22 cellular contexts compared by ENCODE assay signal in genomic region chr6:28764014-28764723, GRCh38.
A peak's percentile ranks its signal among the peaks of the same experiment; 100 is the strongest.
DNase-seq lines count a peak whose midpoint lies in the region; ATAC-seq and TF ChIP-seq lines count a peak whose summit lies in the region.
"Had no signal": no experiment of that assay in that cellular context is flagged by ENCODE, and none has a peak within 500 bp of the region (broad histone marks: within the 10 kb centered on the region; RNA-seq: fewer than 3 reads in every experiment).

No MANE protein-coding gene starts in this region.

- no peaks in the 10 kb centered on the region for H3K36me3 ChIP-seq in Peyer's patch
- H3K36me3 ChIP-seq: BLaER1, cardiac muscle cell, right lobe of liver had no signal

- no peak overlapping the region for H3K4me3 ChIP-seq in Peyer's patch
- H3K4me3 ChIP-seq: BLaER1, dorsolateral prefrontal cortex, right lobe of liver had no signal

- ATAC-seq in HG03565 (IDR thresholded peaks at IDR 0.05; ENCODE audit: unreplicated experiment) (no peak), GM21825 (IDR thresholded peaks at IDR 0.05; ENCODE audit: unreplicated experiment) (no peak)
- ATAC-seq: left lobe of liver, right lobe of liver had no signal

- TF ChIP-seq CTCF in Peyer's patch (IDR thresholded peaks at IDR 0.05) = no peak

- no peaks in the 10 kb centered on the region for H3K9me3 ChIP-seq in Peyer's patch
- H3K9me3 ChIP-seq: right lobe of liver had no signal

- no peak for TF ChIP-seq POLR2A in Peyer's patch (IDR thresholded peaks at IDR 0.05)

- no peak overlapping the region for H3K27ac ChIP-seq in Peyer's patch
- H3K27ac ChIP-seq: BLaER1, cardiac muscle cell, dorsolateral prefrontal cortex, epithelial cell of prostate, right lobe of liver had no signal

- DNase-seq in NCI-H82 (lab: John Stamatoyannopoulos, UW) = peak; percentile 54
- DNase-seq in NCI-H82 treated with DMSO at 0.1 percent for 48 hours (lab: John Stamatoyannopoulos, UW; ENCODE audit: unreplicated experiment) = no peak
- DNase-seq in SK-MEL-5 (ENCODE audit: low read depth, low spot score) = peak; percentile 65
- DNase-seq in fibroblast of peridontal ligament (ENCODE audit: extremely low read depth) = peak; percentile 4
- DNase-seq in SHP77 (lab: John Stamatoyannopoulos, UW) = no peak
- no peak for DNase-seq in Peyer's patch
- DNase-seq: activated CD4-positive, alpha-beta T cell treated with anti-CD3 and anti-CD28 coated beads, Interleukin-2, amount 10 ng/mL, durations not matched to agents 7 days and 5 days; activated effector memory CD4-positive, alpha-beta T cell treated with anti-CD3 and anti-CD28 coated beads, Interleukin-2, amount 50 U/mL, for 16 hours; Calu3; dorsolateral prefrontal cortex; NCI-H146; NCI-H2171; NCI-H524 treated with DMSO at 0.1 percent for 48 hours; right lobe of liver; SHP77 treated with DMSO at 0.1 percent for 48 hours; T-helper 1 cell had no signal

- H3K27me3 ChIP-seq in Peyer's patch = peaks cover 0 to 3% of the 10 kb centered on the region in 2 donors

- H3K4me1 ChIP-seq in Peyer's patch = no peaks in the 10 kb centered on the region
- H3K4me1 ChIP-seq: BLaER1, right lobe of liver had no signal

- in situ Hi-C loops in SK-MEL-5 (cut with HindIII; ENCODE audit: low pct_unique_long_range_greater_than_20kb, low sequenced_read_pairs) = no loop called here

Comparison
In these comparisons a context has a peak if more than half of its experiments do, and no peak if none do; other contexts are left out.
1. DNase-seq: peak in NCI-H82 (single experiment), SK-MEL-5 (single experiment) and fibroblast of peridontal ligament (single experiment); none in NCI-H82 treated with DMSO at 0.1 percent for 48 hours (single experiment), SHP77 (0 of 2) and Peyer's patch (0 of 3).